ENCODE assay signal across 18 cellular contexts in genomic region chr20:41161886-41162285, GRCh38. TPM values are rescaled to one million over a fixed set of nuclear protein-coding genes. Genes with fewer than 3 reads are reported as not detected.
DNase-seq lines count a peak whose midpoint lies in the region; ATAC-seq, FAIRE-seq and TF ChIP-seq lines count a peak whose summit lies in the region.
"Had no signal": no experiment of that assay in that cellular context is flagged by ENCODE, and none has a peak within 500 bp of the region (broad histone marks: within the 10 kb centered on the region; RNA-seq: fewer than 3 reads in every experiment).

No MANE protein-coding gene starts in this region.

- H3K36me3 Mint-ChIP-seq in activated naive CD8-positive, alpha-beta T cell treated with anti-CD3 and anti-CD28 coated beads, Interleukin-2, amount 10 ng/mL, durations not matched to agents 7 days and 5 days = peaks cover 64% of the 10 kb centered on the region
- H3K36me3 Mint-ChIP-seq in nephron progenitor cell (ENCODE audit: low read depth) = peaks cover 51% of the 10 kb centered on the region

- no peak for ATAC-seq in activated naive CD8-positive, alpha-beta T cell treated with anti-CD3 and anti-CD28 coated beads, Interleukin-2, amount 10 ng/mL, durations not matched to agents 7 days and 5 days (ENCODE audit: low read depth)
- no peak for ATAC-seq in GM18870 (IDR thresholded peaks at IDR 0.05; ENCODE audit: unreplicated experiment)
- ATAC-seq: stimulated activated memory B cell treated with anti-CD40 and anti-IgM and Interleukin-4, amounts not matched to agents 10 μg/mL and 1 μg/mL and 100 μg/mL, for 72 hours had no signal

- peak overlapping the region; percentile 62 for H3K4me3 Mint-ChIP-seq in activated naive CD8-positive, alpha-beta T cell treated with anti-CD3 and anti-CD28 coated beads, Interleukin-2, amount 10 ng/mL, durations not matched to agents 7 days and 5 days
- H3K4me3 Mint-ChIP-seq in nephron progenitor cell = no peak overlapping the region
- H3K4me3 Mint-ChIP-seq: CD14-positive monocyte; nephron; stimulated activated memory B cell treated with anti-CD40 and anti-IgM and Interleukin-4, amounts not matched to agents 10 μg/mL and 1 μg/mL and 100 μg/mL, for 72 hours had no signal

- H3K27me3 Mint-ChIP-seq in activated naive CD8-positive, alpha-beta T cell treated with anti-CD3 and anti-CD28 coated beads, Interleukin-2, amount 10 ng/mL, durations not matched to agents 7 days and 5 days = no peaks in the 10 kb centered on the region
- H3K27me3 Mint-ChIP-seq in nephron progenitor cell (ENCODE audit: low read depth, poor library complexity) = peaks cover under 1% of the 10 kb centered on the region
- H3K27me3 Mint-ChIP-seq: stimulated activated memory B cell treated with anti-CD40 and anti-IgM and Interleukin-4, amounts not matched to agents 10 μg/mL and 1 μg/mL and 100 μg/mL, for 72 hours had no signal

- peak; percentile 25 for DNase-seq in DMS53 (lab: John Stamatoyannopoulos, UW)
- DNase-seq in DMS53 treated with DMSO at 0.1 percent for 48 hours (lab: John Stamatoyannopoulos, UW; ENCODE audit: unreplicated experiment) = no peak
- no peak for DNase-seq in HTR-8/SVneo (ENCODE audit: insufficient read length, low spot score)
- DNase-seq in activated naive CD8-positive, alpha-beta T cell treated with anti-CD3 and anti-CD28 coated beads, Interleukin-2, amount 10 ng/mL, durations not matched to agents 7 days and 5 days = no peak
- DNase-seq in midbrain (lab: John Stamatoyannopoulos, UW) = peak; percentile 22
- no peak for DNase-seq in OCI-M2 (lab: John Stamatoyannopoulos, UW; ENCODE audit: unreplicated experiment)
- no peak for DNase-seq in nephron progenitor cell
- DNase-seq: activated CD4-positive, alpha-beta T cell treated with anti-CD3 and anti-CD28 coated beads for 1 hour; activated gamma-delta T cell treated with Interleukin-2 at 50 U/mL for 16 hours; esophagus squamous epithelium; NCI-H1105 treated with DMSO at 0.1 percent for 48 hours; NCI-H345; stimulated activated CD4-positive, alpha-beta T cell treated with anti-CD3 and anti-CD28 coated beads, Interleukin-4, amount 100 ng/mL, for 4 hours had no signal

- POLR2A ChIA-PET in activated naive CD8-positive, alpha-beta T cell treated with anti-CD3 and anti-CD28 coated beads, Interleukin-2, amount 10 ng/mL, durations not matched to agents 7 days and 5 days (lab: Charles Lee) = interaction anchor here (0.7 to 15.7 kb wide), 2 partner anchors 10 to 20 kb away, joined by 8 to 505 read pairs; partner anchors contain the start of gene PLCG1

- H3K4me1 Mint-ChIP-seq in activated naive CD8-positive, alpha-beta T cell treated with anti-CD3 and anti-CD28 coated beads, Interleukin-2, amount 10 ng/mL, durations not matched to agents 7 days and 5 days = peaks cover 72% of the 10 kb centered on the region
- H3K4me1 Mint-ChIP-seq in nephron progenitor cell = peaks cover 18% of the 10 kb centered on the region

- peak overlapping the region; percentile 76 for H3K27ac Mint-ChIP-seq in activated naive CD8-positive, alpha-beta T cell treated with anti-CD3 and anti-CD28 coated beads, Interleukin-2, amount 10 ng/mL, durations not matched to agents 7 days and 5 days
- H3K27ac Mint-ChIP-seq in nephron progenitor cell = no peak overlapping the region
- H3K27ac Mint-ChIP-seq: CD14-positive monocyte had no signal

- no peaks in the 10 kb centered on the region for H3K9me3 Mint-ChIP-seq in activated naive CD8-positive, alpha-beta T cell treated with anti-CD3 and anti-CD28 coated beads, Interleukin-2, amount 10 ng/mL, durations not matched to agents 7 days and 5 days
- no peaks in the 10 kb centered on the region for H3K9me3 Mint-ChIP-seq in nephron progenitor cell
- H3K9me3 Mint-ChIP-seq: nephron; stimulated activated memory B cell treated with anti-CD40 and anti-IgM and Interleukin-4, amounts not matched to agents 10 μg/mL and 1 μg/mL and 100 μg/mL, for 72 hours had no signal

- peak; percentile 59 for FAIRE-seq in HTR-8/SVneo (lab: Jason Lieb, UNC)
- FAIRE-seq: colon had no signal

- no peak for TF ChIP-seq CTCF in nephron progenitor cell (IDR thresholded peaks at IDR 0.05)

RNA-seq across cellular contexts. Expression of gene PLCG1, which starts 24.5 kb away (rescaled TPM):
- total RNA-seq in activated naive CD8-positive, alpha-beta T cell treated with anti-CD3 and anti-CD28 coated beads, Interleukin-2, amount 10 ng/mL, durations not matched to agents 7 days and 5 days = 100 to 1,000 TPM; 419 to 425 TPM

Comparison
In these comparisons a context has a peak if more than half of its experiments do, and no peak if none do; other contexts are left out.
1. DNase-seq: peak in DMS53 (single experiment) and midbrain (single experiment); none in DMS53 treated with DMSO at 0.1 percent for 48 hours (single experiment), HTR-8/SVneo (single experiment), activated naive CD8-positive, alpha-beta T cell treated with anti-CD3 and anti-CD28 coated beads, Interleukin-2, amount 10 ng/mL, durations not matched to agents 7 days and 5 days (single experiment), OCI-M2 (single experiment) and nephron progenitor cell (single experiment).